Comparison of ENCODE assay signal across 38 cellular contexts in genomic region chr3:184200825-184201224, GRCh38. TPM values are rescaled to one million over a fixed set of nuclear protein-coding genes. Genes with fewer than 3 reads are reported as not detected.
"Had no signal": no experiment of that assay in that cellular context is flagged by ENCODE, and none has a peak within 500 bp of the region (broad histone marks: within the 10 kb centered on the region; RNA-seq: fewer than 3 reads in every experiment).

No MANE protein-coding gene starts in this region.

- H3K4me3 Mint-ChIP-seq: activated CD4-positive, alpha-beta T cell treated with anti-CD3 and anti-CD28 coated beads for 36 hours; activated CD8-positive, alpha-beta T cell treated with anti-CD3 and anti-CD28 coated beads for 36 hours; activated naive CD4-positive, alpha-beta T cell treated with anti-CD3 and anti-CD28 coated beads, Interleukin-2, amount 10 ng/mL, durations not matched to agents 7 days and 5 days; activated naive CD4-positive, alpha-beta T cell treated with anti-CD3 and anti-CD28 coated beads, Interleukin-2, amount 50 U/mL, for 24 hours; activated naive CD8-positive, alpha-beta T cell; activated naive CD8-positive, alpha-beta T cell treated with anti-CD3 and anti-CD28 coated beads, Interleukin-2, amount 10 ng/mL, durations not matched to agents 7 days and 5 days; activated naive CD8-positive, alpha-beta T cell treated with anti-CD3 and anti-CD28 coated beads, Interleukin-2, amount 50 U/mL, for 24 hours; activated T-cell treated with anti-CD3 and anti-CD28 coated beads, Interleukin-2, amount 50 U/mL, for 4 hours; activated T-cell treated with anti-CD3 and anti-CD28 coated beads, Interleukin-2, amount 50 U/mL, for 72 hours; activated T-helper 1 cell treated with anti-CD3 and anti-CD28 coated beads, Interleukin-12 subunit alpha, Interleukin-12 subunit beta, Interleukin-2, Interleukin-4 antibody, amounts not matched to agents 30 ng/mL and 10 ng/mL and 1 ng/mL, durations not matched to agents 14 hours and 24 hours and 36 hours; activated T-helper 17 cell treated with anti-CD3 and anti-CD28 coated beads, Interleukin-2, amount 50 U/mL, for 72 hours; brain; central memory CD8-positive, alpha-beta T cell; T-helper 1 cell treated with Interleukin-12 subunit alpha and Interleukin-12 subunit beta and Interleukin-4 antibody, amounts not matched to agents 30 μg/mL and 1 μg/mL, for 36 hours; T-helper 2 cell treated with Interferon-gamma antibody and Interleukin-4, amounts not matched to agents 5 μg/mL and 100 μg/mL, for 36 hours had no signal

- H3K4me1 Mint-ChIP-seq: activated CD4-positive, alpha-beta T cell treated with anti-CD3 and anti-CD28 coated beads for 36 hours; activated naive CD4-positive, alpha-beta T cell treated with anti-CD3 and anti-CD28 coated beads, Interleukin-2, amount 10 ng/mL, durations not matched to agents 7 days and 5 days; activated naive CD4-positive, alpha-beta T cell treated with anti-CD3 and anti-CD28 coated beads, Interleukin-2, amount 50 U/mL, for 24 hours; activated naive CD8-positive, alpha-beta T cell treated with anti-CD3 and anti-CD28 coated beads, Interleukin-2, amount 10 ng/mL, durations not matched to agents 7 days and 5 days; activated naive CD8-positive, alpha-beta T cell treated with anti-CD3 and anti-CD28 coated beads, Interleukin-2, amount 50 U/mL, for 24 hours; activated T-helper 17 cell treated with anti-CD3 and anti-CD28 coated beads, Interleukin-2, amount 50 U/mL, for 72 hours; brain; central memory CD8-positive, alpha-beta T cell had no signal

- H3K4me3 ChIP-seq: ascending aorta, cardiac muscle cell had no signal

- H3K27me3 ChIP-seq: ascending aorta, cardiac muscle cell had no signal

- H3K27ac Mint-ChIP-seq: activated CD4-positive, alpha-beta T cell treated with anti-CD3 and anti-CD28 coated beads for 36 hours; activated CD8-positive, alpha-beta T cell treated with anti-CD3 and anti-CD28 coated beads for 36 hours; activated naive CD4-positive, alpha-beta T cell treated with anti-CD3 and anti-CD28 coated beads, Interleukin-2, amount 10 ng/mL, durations not matched to agents 7 days and 5 days; activated naive CD4-positive, alpha-beta T cell treated with anti-CD3 and anti-CD28 coated beads, Interleukin-2, amount 50 U/mL, for 24 hours; activated naive CD8-positive, alpha-beta T cell; activated naive CD8-positive, alpha-beta T cell treated with anti-CD3 and anti-CD28 coated beads, Interleukin-2, amount 10 ng/mL, durations not matched to agents 7 days and 5 days; activated naive CD8-positive, alpha-beta T cell treated with anti-CD3 and anti-CD28 coated beads, Interleukin-2, amount 50 U/mL, for 24 hours; activated T-cell treated with anti-CD3 and anti-CD28 coated beads, Interleukin-2, amount 50 U/mL, for 72 hours; activated T-helper 1 cell treated with anti-CD3 and anti-CD28 coated beads, Interleukin-12 subunit alpha, Interleukin-12 subunit beta, Interleukin-2, Interleukin-4 antibody, amounts not matched to agents 30 ng/mL and 10 ng/mL and 1 ng/mL, durations not matched to agents 14 hours and 24 hours and 36 hours; activated T-helper 17 cell treated with anti-CD3 and anti-CD28 coated beads, Interleukin-2, amount 50 U/mL, for 72 hours; brain; T-helper 1 cell treated with Interleukin-12 subunit alpha and Interleukin-12 subunit beta and Interleukin-4 antibody, amounts not matched to agents 30 μg/mL and 1 μg/mL, for 36 hours; T-helper 2 cell treated with Interferon-gamma antibody and Interleukin-4, amounts not matched to agents 5 μg/mL and 100 μg/mL, for 36 hours had no signal

- ATAC-seq: activated CD4-positive, alpha-beta T cell treated with anti-CD3 and anti-CD28 coated beads for 36 hours; activated CD4-positive, CD25-positive, alpha-beta regulatory T cell treated with anti-CD3 and anti-CD28 coated beads, Interleukin-2, amount 50 U/mL, for 24 hours; activated CD8-positive, alpha-beta T cell treated with anti-CD3 and anti-CD28 coated beads for 36 hours; activated naive CD8-positive, alpha-beta T cell treated with anti-CD3 and anti-CD28 coated beads, Interleukin-2, amount 50 U/mL, for 24 hours; activated T-cell treated with anti-CD3 and anti-CD28 coated beads, Interleukin-2, amount 50 U/mL, for 4 hours; activated T-cell treated with anti-CD3 and anti-CD28 coated beads, Interleukin-2, amount 50 U/mL, for 72 hours; activated T-helper 17 cell treated with anti-CD3 and anti-CD28 coated beads, Interleukin-2, amount 50 U/mL, for 72 hours had no signal

- H3K9me3 ChIP-seq: ascending aorta had no signal

- H3K4me1 ChIP-seq: ascending aorta had no signal

- H3K9me3 Mint-ChIP-seq: activated CD8-positive, alpha-beta T cell treated with anti-CD3 and anti-CD28 coated beads for 36 hours; activated naive CD4-positive, alpha-beta T cell treated with anti-CD3 and anti-CD28 coated beads, Interleukin-2, amount 10 ng/mL, durations not matched to agents 7 days and 5 days; activated naive CD4-positive, alpha-beta T cell treated with anti-CD3 and anti-CD28 coated beads, Interleukin-2, amount 50 U/mL, for 24 hours; activated naive CD8-positive, alpha-beta T cell treated with anti-CD3 and anti-CD28 coated beads, Interleukin-2, amount 10 ng/mL, durations not matched to agents 7 days and 5 days; activated naive CD8-positive, alpha-beta T cell treated with anti-CD3 and anti-CD28 coated beads, Interleukin-2, amount 50 U/mL, for 24 hours; activated T-cell treated with anti-CD3 and anti-CD28 coated beads, Interleukin-2, amount 50 U/mL, for 4 hours; activated T-cell treated with anti-CD3 and anti-CD28 coated beads, Interleukin-2, amount 50 U/mL, for 72 hours; activated T-helper 1 cell treated with anti-CD3 and anti-CD28 coated beads, Interleukin-12 subunit alpha, Interleukin-12 subunit beta, Interleukin-2, Interleukin-4 antibody, amounts not matched to agents 30 ng/mL and 10 ng/mL and 1 ng/mL, durations not matched to agents 14 hours and 24 hours and 36 hours; activated T-helper 17 cell treated with anti-CD3 and anti-CD28 coated beads, Interleukin-2, amount 50 U/mL, for 72 hours; brain; central memory CD8-positive, alpha-beta T cell; T-helper 1 cell treated with Interleukin-12 subunit alpha and Interleukin-12 subunit beta and Interleukin-4 antibody, amounts not matched to agents 30 μg/mL and 1 μg/mL, for 36 hours; T-helper 2 cell treated with Interferon-gamma antibody and Interleukin-4, amounts not matched to agents 5 μg/mL and 100 μg/mL, for 36 hours had no signal

- H3K27me3 Mint-ChIP-seq: activated naive CD4-positive, alpha-beta T cell treated with anti-CD3 and anti-CD28 coated beads, Interleukin-2, amount 50 U/mL, for 24 hours had no signal

- FAIRE-seq: bronchial epithelial cell, TTC549 had no signal

- H3K36me3 ChIP-seq: cardiac muscle cell had no signal

- H3K27ac ChIP-seq: ascending aorta, cardiac muscle cell, VCaP had no signal

- DNase-seq: activated CD4-positive, alpha-beta T cell treated with anti-CD3 and anti-CD28 coated beads for 1 hour; activated CD4-positive, alpha-beta T cell treated with anti-CD3 and anti-CD28 coated beads for 36 hours; activated CD4-positive, alpha-beta T cell treated with anti-CD3 and anti-CD28 coated beads for 48 hours; activated CD4-positive, alpha-beta T cell treated with anti-CD3 and anti-CD28 coated beads, Interleukin-2, amount 50 U/mL, for 48 hours; activated CD4-positive, CD25-positive, alpha-beta regulatory T cell; activated CD8-positive, alpha-beta memory T cell treated with anti-CD3 and anti-CD28 coated beads, Interleukin-2, amount 50 U/mL, for 4 hours; activated CD8-positive, alpha-beta T cell treated with anti-CD3 and anti-CD28 coated beads for 36 hours; activated effector memory CD4-positive, alpha-beta T cell treated with anti-CD3 and anti-CD28 coated beads, Interleukin-2, amount 50 U/mL, for 16 hours; activated naive CD4-positive, alpha-beta T cell treated with anti-CD3 and anti-CD28 coated beads, Interleukin-2, amount 10 ng/mL, durations not matched to agents 7 days and 5 days; activated naive CD4-positive, alpha-beta T cell treated with Interleukin-2 at 50 U/mL for 16 hours; activated naive CD8-positive, alpha-beta T cell treated with anti-CD3 and anti-CD28 coated beads, Interleukin-2, amount 10 ng/mL, durations not matched to agents 7 days and 5 days; activated naive CD8-positive, alpha-beta T cell treated with anti-CD3 and anti-CD28 coated beads, Interleukin-2, amount 50 U/mL, for 24 hours; activated T-cell treated with anti-CD3 and anti-CD28 coated beads for 4 hours; activated T-cell treated with anti-CD3 and anti-CD28 coated beads, Interleukin-2, amount 50 U/mL, for 1 hour; activated T-cell treated with anti-CD3 and anti-CD28 coated beads, Interleukin-2, amount 50 U/mL, for 4 hours; activated T-cell treated with anti-CD3 and anti-CD28 coated beads, Interleukin-2, amount 50 U/mL, for 72 hours; amygdala; anterior cingulate cortex; caudate nucleus; cerebellar nuclear complex; T-helper 1 cell; T-helper 2 cell; T-helper 9 cell had no signal

- H3K36me3 Mint-ChIP-seq: activated naive CD4-positive, alpha-beta T cell treated with anti-CD3 and anti-CD28 coated beads, Interleukin-2, amount 10 ng/mL, durations not matched to agents 7 days and 5 days; activated naive CD4-positive, alpha-beta T cell treated with anti-CD3 and anti-CD28 coated beads, Interleukin-2, amount 50 U/mL, for 24 hours; activated naive CD8-positive, alpha-beta T cell; brain had no signal

RNA-seq across cellular contexts. Expression of gene VWA5B2, which starts 28.6 kb away (rescaled TPM):
- total RNA-seq: activated CD4-positive, alpha-beta T cell treated with anti-CD3 and anti-CD28 coated beads for 36 hours; activated CD8-positive, alpha-beta memory T cell treated with anti-CD3 and anti-CD28 coated beads for 36 hours; activated CD8-positive, alpha-beta T cell treated with anti-CD3 and anti-CD28 coated beads for 36 hours; activated T-helper 1 cell treated with anti-CD3 and anti-CD28 coated beads, Interleukin-12 subunit alpha, Interleukin-12 subunit beta, Interleukin-2, Interleukin-4 antibody, amounts not matched to agents 30 ng/mL and 10 ng/mL and 1 ng/mL, durations not matched to agents 14 hours and 24 hours and 36 hours; activated T-helper 17 cell treated with anti-CD3 and anti-CD28 coated beads, Interleukin-2, amount 50 U/mL, for 72 hours; bronchial epithelial cell; cardiac muscle cell had no signal
- polyA plus RNA-seq: cardiac muscle cell had no signal
